ENCODE assay signal across 30 cellular contexts in the genomic region with DNA sequence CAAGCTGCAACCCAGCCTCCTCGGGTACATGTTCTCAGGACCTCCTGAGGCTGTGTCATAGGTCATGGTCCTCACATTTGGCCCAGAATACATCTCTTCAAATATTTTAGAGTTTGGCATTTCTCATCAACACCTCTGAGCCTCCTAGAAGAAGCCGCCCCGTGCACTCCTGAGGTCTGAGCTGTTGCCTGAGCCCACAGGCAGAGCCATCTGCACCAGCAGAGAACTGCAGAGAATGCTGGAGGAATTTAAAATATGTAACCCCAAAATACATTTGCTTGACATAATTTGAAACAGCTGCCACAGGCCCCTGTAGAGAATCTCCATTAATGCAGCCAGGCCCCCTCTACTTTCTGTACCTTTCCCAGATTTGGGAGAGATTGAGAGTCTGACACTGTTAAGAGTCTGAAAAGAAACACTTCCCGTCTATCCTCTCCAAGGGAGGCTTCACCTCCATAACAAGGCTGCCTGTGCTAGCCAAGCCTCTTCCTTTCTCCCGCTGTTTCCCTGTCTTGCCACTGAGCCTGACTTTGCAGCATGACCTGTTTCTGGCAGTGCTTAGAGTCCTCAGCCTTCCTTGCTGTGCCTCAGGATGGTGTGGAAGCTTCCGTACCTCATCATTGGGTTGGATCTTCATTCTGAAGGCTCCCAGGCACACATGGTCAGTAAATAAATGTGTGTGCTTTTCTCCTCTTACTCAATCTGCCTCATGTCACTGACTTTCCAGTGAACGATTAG.
DNase-seq lines count a peak whose midpoint lies in the region; TF ChIP-seq lines count a peak whose summit lies in the region.
"Had no signal": no experiment of that assay in that cellular context is flagged by ENCODE, and none has a peak within 500 bp of the region (broad histone marks: within the 10 kb centered on the region; RNA-seq: fewer than 3 reads in every experiment).

No MANE protein-coding gene starts in this region.

- no peak overlapping the region for H2BK15ac ChIP-seq in neuronal stem cell (ENCODE audit: low read length)

- intact Hi-C loops in uterus (cut with DNase I; ENCODE audit: low total_unique reads): no loop called here

- no peak overlapping the region for H2BK5ac ChIP-seq in neuronal stem cell (ENCODE audit: low read length)

- no peak overlapping the region for H4K91ac ChIP-seq in neuronal stem cell (ENCODE audit: low read depth, low read length, poor library complexity)

- POLR2A ChIA-PET in GM10248 (lab: Yijun Ruan, JAX): no interaction called here

- H3K4me1 ChIP-seq in neuronal stem cell (ENCODE audit: control insufficient read depth in 2 of 2, insufficient read depth in 1 of 2, low read depth in 1 of 2, low read length in 2 of 2) (peaks cover 1 to 13% of the 10 kb centered on the region in 2 donors), uterus (no peaks in the 10 kb centered on the region)
- H3K4me1 ChIP-seq: A549, BLaER1, vagina had no signal

- H3K23ac ChIP-seq in neuronal stem cell (ENCODE audit: low read depth, low read length, poor library complexity): no peak overlapping the region

- H3K4ac ChIP-seq in neuronal stem cell (ENCODE audit: low read length): no peak overlapping the region

- H3K36me3 ChIP-seq in H7 (replicated peaks; ENCODE audit: control insufficient read depth, insufficient read depth, low read length) (no peaks in the 10 kb centered on the region), neuronal stem cell (replicated peaks in 1 of 2; ENCODE audit: control insufficient read depth in 2 of 2, insufficient read depth in 2 of 2, low read length in 2 of 2) (no peaks in the 10 kb centered on the region), uterus (no peaks in the 10 kb centered on the region)
- H3K36me3 ChIP-seq: BLaER1, brain microvascular endothelial cell, vagina had no signal

- CTCF ChIA-PET in GM10248 (lab: Yijun Ruan, JAX): interaction anchor here (0.8 kb wide), 1 partner anchor 510 kb away, joined by 3 read pairs; no protein-coding TSS in a partner anchor

- H3K18ac ChIP-seq in neuronal stem cell (ENCODE audit: low read length): no peak overlapping the region

- H2AK5ac ChIP-seq in neuronal stem cell (ENCODE audit: low read depth, low read length): no peak overlapping the region

- H3K79me1 ChIP-seq in neuronal stem cell (ENCODE audit: low read depth, low read length): no peaks in the 10 kb centered on the region

- no peak overlapping the region for H2BK12ac ChIP-seq in neuronal stem cell (ENCODE audit: low read length)

- peak overlapping the region; percentile 29 for H3K27ac ChIP-seq in cingulate gyrus (ENCODE audit: low read depth, low read length)
- no peak overlapping the region for H3K27ac ChIP-seq in neuronal stem cell (replicated peaks; ENCODE audit: low read length)
- no peak overlapping the region for H3K27ac ChIP-seq in uterus
- H3K27ac ChIP-seq: A549, BLaER1, brain microvascular endothelial cell, coronary artery, HL-60, vagina had no signal

- H3K4me3 ChIP-seq in H7 (ENCODE audit: insufficient read depth, low read depth, low read length) (no peak overlapping the region), neuronal stem cell (ENCODE audit: low read length in 2 of 2) (no peak overlapping the region), uterus (no peak overlapping the region)
- H3K4me3 ChIP-seq: A549, BLaER1, coronary artery, vagina had no signal

- H2AFZ ChIP-seq in neuronal stem cell (ENCODE audit: low read length): peak overlapping the region; percentile 40

- H3K4me2 ChIP-seq in neuronal stem cell (ENCODE audit: insufficient read depth, low read length, poor library complexity, severe bottlenecking): no peak overlapping the region
- H3K4me2 ChIP-seq: A549, BLaER1 had no signal

- WGBS in neuronal stem cell (ENCODE audit: extremely low coverage in 2 of 2, insufficient read length in 2 of 2, insufficient replicate concordance in 1 of 2), 2 donors: no CpG with 5 or more reads among the region's 7 CpGs

- DNase-seq in AG08396 (ENCODE audit: low spot score) (peak; percentile 60), H7 (peak; percentile 62), neuronal stem cell (ENCODE audit: low spot score) (no peak), NCI-H2196 treated with DMSO at 0.1 percent for 48 hours (lab: John Stamatoyannopoulos, UW; ENCODE audit: unreplicated experiment) (no peak), foreskin melanocyte (no peak), GM10248 (ENCODE audit: extremely low spot score) (no peak), uterus (no peak)
- DNase-seq: activated CD4-positive, alpha-beta T cell treated with anti-CD3 and anti-CD28 coated beads, Interleukin-2, amount 50 U/mL, for 1 hour; activated CD8-positive, alpha-beta memory T cell treated with anti-CD3 and anti-CD28 coated beads, Interleukin-2, amount 10 ng/mL, durations not matched to agents 7 days and 5 days; activated naive CD4-positive, alpha-beta T cell treated with anti-CD3 and anti-CD28 coated beads for 36 hours; activated T-cell treated with anti-CD3 and anti-CD28 coated beads, Interleukin-2, amount 50 U/mL, for 72 hours; brain microvascular endothelial cell; DMS53; effector memory CD8-positive, alpha-beta T cell; GF-D8; Karpas-422; left cardiac atrium; NCI-H187; NCI-H2171 treated with DMSO at 0.1 percent for 48 hours; NCI-H524; PC-3; Right ventricle myocardium superior; stimulated activated naive CD4-positive, alpha-beta T cell treated with Interleukin-2 at 50 U/mL for 16 hours; T1000 had no signal

- no peak for TF ChIP-seq CTCF in GM10248 (IDR thresholded peaks at IDR 0.05; ENCODE audit: control extremely low read depth, extremely low read depth, low read depth, missing control alignments)
- TF ChIP-seq CTCF in uterus (IDR thresholded peaks at IDR 0.05): no peak

- H3K14ac ChIP-seq in neuronal stem cell (ENCODE audit: low read length): no peak overlapping the region

- no peak overlapping the region for H3K9ac ChIP-seq in neuronal stem cell (ENCODE audit: low read depth, low read length, poor library complexity)
- H3K9ac ChIP-seq: BLaER1 had no signal

- H2BK120ac ChIP-seq in neuronal stem cell (ENCODE audit: low read depth, low read length): no peak overlapping the region

- H3K27me3 ChIP-seq in H7 (ENCODE audit: control insufficient read depth, insufficient read depth, low read length) (no peaks in the 10 kb centered on the region; the same call in 1 of the 2 replicates), neuronal stem cell (ENCODE audit: control insufficient read depth in 3 of 3, insufficient read depth in 3 of 3, low read depth in 1 of 3, low read length in 3 of 3) (no peaks in the 10 kb centered on the region), uterus (no peaks in the 10 kb centered on the region)
- H3K27me3 ChIP-seq: brain microvascular endothelial cell, vagina had no signal

- no peak overlapping the region for H4K8ac ChIP-seq in neuronal stem cell (ENCODE audit: low read depth, low read length)

- no peak for TF ChIP-seq POLR2A in uterus (IDR thresholded peaks at IDR 0.05)

- H3K9me3 ChIP-seq in neuronal stem cell (replicated peaks in 1 of 2; ENCODE audit: control insufficient read depth in 2 of 2, insufficient read depth in 1 of 2, low read depth in 1 of 2, low read length in 2 of 2): no peaks in the 10 kb centered on the region
- no peaks in the 10 kb centered on the region for H3K9me3 ChIP-seq in uterus
- H3K9me3 ChIP-seq: A549, BLaER1, vagina had no signal

Comparison
In these comparisons a context has a peak if more than half of its experiments do, and no peak if none do; other contexts are left out.
1. DNase-seq: peak in AG08396 (single experiment) and H7 (single experiment); none in neuronal stem cell (single experiment), NCI-H2196 treated with DMSO at 0.1 percent for 48 hours (single experiment), foreskin melanocyte (single experiment), GM10248 (single experiment) and uterus (0 of 2).